In genomic region chr4:150117094-150117493, GRCh38 we compare ENCODE assay signal across 20 cellular contexts. TPM values are rescaled to one million over a fixed set of nuclear protein-coding genes. Genes with fewer than 3 reads are reported as not detected.
DNase-seq lines count a peak whose midpoint lies in the region; ATAC-seq, FAIRE-seq and TF ChIP-seq lines count a peak whose summit lies in the region.
"Had no signal": no experiment of that assay in that cellular context is flagged by ENCODE, and none has a peak within 500 bp of the region (broad histone marks: within the 10 kb centered on the region; RNA-seq: fewer than 3 reads in every experiment).

No MANE protein-coding gene starts in this region.

- CTCF ChIA-PET in A549 (lab: Yijun Ruan, JAX), result interaction anchor here (0.5 to 1.6 kb wide), 3 partner anchors 100 to 126 kb away, joined by 3 to 4 read pairs (median 3); no protein-coding TSS in a partner anchor

- peaks cover 3% of the 10 kb centered on the region for H3K79me1 ChIP-seq in neuronal stem cell (ENCODE audit: low read depth, low read length)

- H3K9ac ChIP-seq in neuronal stem cell (ENCODE audit: low read depth, low read length, poor library complexity), result no peak overlapping the region

- peak overlapping the region; percentile 13 for H3K4me2 ChIP-seq in A549
- H3K4me2 ChIP-seq in neuronal stem cell (ENCODE audit: insufficient read depth, low read length, poor library complexity, severe bottlenecking), result no peak overlapping the region

- no peak overlapping the region for H2BK12ac ChIP-seq in neuronal stem cell (ENCODE audit: low read length)

- WGBS in A549 (ENCODE audit: missing lambda C conversion rate), result 96% methylated on average over 3 of the region's 3 CpGs
- no CpG with 5 or more reads among the region's 3 CpGs for WGBS in neuronal stem cell (ENCODE audit: extremely low coverage in 2 of 2, insufficient read length in 2 of 2, insufficient replicate concordance in 1 of 2), 2 donors

- peak overlapping the region; percentile 51 for H3K18ac ChIP-seq in neuronal stem cell (ENCODE audit: low read length)

- FAIRE-seq in A549 (lab: Jason Lieb, UNC) (no peak), GM12891 (lab: Jason Lieb, UNC) (no peak)
- FAIRE-seq: endothelial cell of umbilical vein, GM12878 had no signal

- no peak for TF ChIP-seq CTCF in A549 (IDR thresholded peaks at IDR 0.05)
- no peak for TF ChIP-seq CTCF in fibroblast of pulmonary artery (IDR thresholded peaks at IDR 0.05; ENCODE audit: low read length, missing control alignments)

- H4K8ac ChIP-seq in neuronal stem cell (ENCODE audit: low read depth, low read length), result no peak overlapping the region

- H3K23ac ChIP-seq in neuronal stem cell (ENCODE audit: low read depth, low read length, poor library complexity), result no peak overlapping the region

- no peak overlapping the region for H3K14ac ChIP-seq in neuronal stem cell (ENCODE audit: low read length)

- H2BK120ac ChIP-seq in neuronal stem cell (ENCODE audit: low read depth, low read length), result no peak overlapping the region

- peak in 1 of 2 experiments; percentile 42; a peak in 3 of 6 replicates for ATAC-seq in A549
- ATAC-seq: activated CD4-positive, CD25-positive, alpha-beta regulatory T cell treated with anti-CD3 and anti-CD28 coated beads, Interleukin-2, amount 50 U/mL, for 24 hours; gastroesophageal sphincter; GM12878; lower lobe of right lung; natural killer cell had no signal

- H3K4me3 ChIP-seq in A549, result no peak overlapping the region
- no peak overlapping the region for H3K4me3 ChIP-seq in fibroblast of pulmonary artery (replicated peaks; ENCODE audit: low read depth, low read length)
- H3K4me3 ChIP-seq in neuronal stem cell (ENCODE audit: low read length in 2 of 2), result no peak overlapping the region
- H3K4me3 ChIP-seq: coronary artery, gastroesophageal sphincter, GM12878, lower lobe of right lung, SJSA1, vagina had no signal

- no peak overlapping the region for H2AFZ ChIP-seq in neuronal stem cell (ENCODE audit: low read length)

- no peaks in the 10 kb centered on the region for H3K27me3 ChIP-seq in neuronal stem cell (ENCODE audit: control insufficient read depth in 3 of 3, insufficient read depth in 3 of 3, low read depth in 1 of 3, low read length in 3 of 3)
- H3K27me3 ChIP-seq: gastroesophageal sphincter, SJSA1, vagina had no signal

- DNase-seq in A549 (ENCODE audit: low read depth in 1 of 2, low spot score in 1 of 2), result no peak
- DNase-seq in NCI-H446 treated with DMSO at 0.1 percent for 48 hours (lab: John Stamatoyannopoulos, UW), result peak; percentile 28
- DNase-seq in fibroblast of pulmonary artery (ENCODE audit: low read depth), result peak; percentile 44
- DNase-seq in neuronal stem cell (ENCODE audit: low spot score), result no peak
- no peak for DNase-seq in DMS53 (lab: John Stamatoyannopoulos, UW)
- no peak for DNase-seq in cerebellar nuclear complex (lab: John Stamatoyannopoulos, UW)
- no peak for DNase-seq in T-helper 1 cell
- DNase-seq in GM12891 (ENCODE audit: insufficient read length, low spot score), result no peak
- DNase-seq: lower lobe of right lung, natural killer cell, NCI-H2029 treated with DMSO at 0.1 percent for 48 hours, NCI-H510A treated with DMSO at 0.1 percent for 48 hours, T1000 had no signal

- no peak overlapping the region for H2AK5ac ChIP-seq in neuronal stem cell (ENCODE audit: low read depth, low read length)

- TF ChIP-seq RAD21 in A549 (conservative IDR thresholded peaks at IDR 0.05 in 1 of 2, IDR thresholded peaks at IDR 0.05 in 1 of 2), result no peak

- H3K4me1 ChIP-seq in A549 (peaks cover 52% of the 10 kb centered on the region), neuronal stem cell (ENCODE audit: control insufficient read depth in 2 of 2, insufficient read depth in 1 of 2, low read depth in 1 of 2, low read length in 2 of 2) (no peaks in the 10 kb centered on the region)
- H3K4me1 ChIP-seq: lower lobe of right lung, vagina had no signal

- POLR2A ChIA-PET in A549 (lab: Yijun Ruan, JAX), result no interaction called here

- peaks cover 0 to 8% of the 10 kb centered on the region in 2 donors for H3K36me3 ChIP-seq in neuronal stem cell (replicated peaks in 1 of 2; ENCODE audit: control insufficient read depth in 2 of 2, insufficient read depth in 2 of 2, low read length in 2 of 2)
- H3K36me3 ChIP-seq: gastroesophageal sphincter, lower lobe of right lung, SJSA1, vagina had no signal

- H3K9me3 ChIP-seq in A549, result peaks cover 11% of the 10 kb centered on the region; the same call in 2 of the 3 replicates
- H3K9me3 ChIP-seq in neuronal stem cell (replicated peaks in 1 of 2; ENCODE audit: control insufficient read depth in 2 of 2, insufficient read depth in 1 of 2, low read depth in 1 of 2, low read length in 2 of 2), result peaks cover 0 to 21% of the 10 kb centered on the region in 2 donors
- H3K9me3 ChIP-seq: lower lobe of right lung, vagina had no signal

- H3K27ac ChIP-seq in A549 (peak overlapping the region; percentile 32 to 74; a peak in 3 of 6 replicates), neuronal stem cell (replicated peaks; ENCODE audit: low read length) (no peak overlapping the region)
- H3K27ac ChIP-seq: gastroesophageal sphincter, lower lobe of right lung, SJSA1, vagina had no signal

- TF ChIP-seq EP300 in A549 (IDR thresholded peaks at IDR 0.05), result no peak

- no peak overlapping the region for H2BK5ac ChIP-seq in neuronal stem cell (ENCODE audit: low read length)

- H4K91ac ChIP-seq in neuronal stem cell (ENCODE audit: low read depth, low read length, poor library complexity), result no peak overlapping the region

- H2BK15ac ChIP-seq in neuronal stem cell (ENCODE audit: low read length), result no peak overlapping the region

- no peak for TF ChIP-seq POLR2A in A549 (IDR thresholded peaks at IDR 0.05; ENCODE audit: low read length)
- TF ChIP-seq POLR2A in GM12891 (IDR thresholded peaks at IDR 0.05; ENCODE audit: low read depth, low read length), result no peak

- H3K4ac ChIP-seq in neuronal stem cell (ENCODE audit: low read length), result no peak overlapping the region

TF ChIP-seq in A549, 52 proteins besides CTCF, POLR2A, EP300 and RAD21:
- TF ChIP-seq CEBPB (IDR thresholded peaks at IDR 0.05) (no peak), HOXB13 (CRISPR knock-in tag; IDR thresholded peaks at IDR 0.05; ENCODE audit: low read depth) (no peak), EHF (CRISPR knock-in tag; IDR thresholded peaks at IDR 0.05) (no peak), KDM5A (IDR thresholded peaks at IDR 0.05) (no peak), MAFK (IDR thresholded peaks at IDR 0.05; ENCODE audit: partially characterized antibody) (no peak), MAZ (IDR thresholded peaks at IDR 0.05; ENCODE audit: borderline replicate concordance, low read depth, low read length) (no peak), ZSCAN20 (CRISPR knock-in tag; IDR thresholded peaks at IDR 0.05) (no peak), TFCP2L1 (CRISPR knock-in tag; IDR thresholded peaks at IDR 0.05) (no peak)

TF ChIP-seq in GM12891, 5 proteins besides CTCF, POLR2A, EP300 and RAD21:
- TF ChIP-seq POU2F2 (IDR thresholded peaks at IDR 0.05; ENCODE audit: low read depth, low read length), result no peak
- TF ChIP-seq POLR2AphosphoS5 (IDR thresholded peaks at IDR 0.05; ENCODE audit: low read depth, low read length), result no peak
- TF ChIP-seq PAX5 (IDR thresholded peaks at IDR 0.05; ENCODE audit: insufficient read depth, low read length, severe bottlenecking), result no peak
- TF ChIP-seq TAF1 (IDR thresholded peaks at IDR 0.05; ENCODE audit: low read depth, low read length), result no peak
- no peak for TF ChIP-seq SPI1 (IDR thresholded peaks at IDR 0.05; ENCODE audit: low read depth, low read length)

RNA-seq across cellular contexts. Expression of gene DCLK2, which starts 38.8 kb away (rescaled TPM):
- polyA plus RNA-seq in A549 (2011; rRNA removed) (8.1 and 8.2 TPM in 2 replicates), A549 (2017; fragmentation: RNase III; extraction: RNeasy Plus Mini Kit Qiagen cat#74134 plus additional on column Dnase treatment) (10.3 to 13.0 TPM (median 11.6 TPM) in 3 replicates)
- 5.2 and 6.8 TPM in 2 replicates for polyA plus RNA-seq in A549 (2012; cell fraction: cytosol; rRNA removed)
- polyA plus RNA-seq in A549 (2012; cell fraction: nucleus; rRNA removed), result 12.1 and 14.2 TPM in 2 replicates
- 10.2 and 14.9 TPM in 2 replicates for polyA minus RNA-seq in A549 (2011; rRNA and poly(A)+ RNA removed)
- 13.6 TPM for polyA plus RNA-seq in neuronal stem cell (2013, experiment 1 of 2)
- polyA plus RNA-seq in neuronal stem cell (2013, experiment 2 of 2), result 13.3 TPM
- polyA plus RNA-seq in GM12891 (2012; ENCODE audit: low read depth, missing spikeins), result not detected
- polyA plus RNA-seq: GM12878 had no signal

Comparison
In these comparisons a context has a peak if more than half of its experiments do, and no peak if none do; other contexts are left out.
1. DNase-seq: peak in NCI-H446 treated with DMSO at 0.1 percent for 48 hours (single experiment) and fibroblast of pulmonary artery (single experiment); none in A549 (0 of 2), neuronal stem cell (single experiment), DMS53 (single experiment), cerebellar nuclear complex (0 of 2), T-helper 1 cell (0 of 5) and GM12891 (single experiment).